14 cellular contexts compared by ENCODE assay signal in genomic region chr14:101909371-101910096, GRCh38.
"Had no signal": no experiment of that assay in that cellular context is flagged by ENCODE, and none has a peak within 500 bp of the region (broad histone marks: within the 10 kb centered on the region; RNA-seq: fewer than 3 reads in every experiment).

No MANE protein-coding gene starts in this region.

- H3K4me1 Mint-ChIP-seq: mesothelial cell of epicardium had no signal

- H3K4me1 ChIP-seq: colonic mucosa, foreskin keratinocyte had no signal

- H3K4me3 Mint-ChIP-seq: mesothelial cell of epicardium had no signal

- H3K27ac ChIP-seq: brain microvascular endothelial cell, colonic mucosa, foreskin keratinocyte had no signal

- H3K9me3 Mint-ChIP-seq: mesothelial cell of epicardium had no signal

- ATAC-seq: foreskin keratinocyte, left lobe of liver had no signal

- H3K27ac Mint-ChIP-seq: mesothelial cell of epicardium had no signal

- H3K9me3 ChIP-seq: colonic mucosa had no signal

- H3K4me3 ChIP-seq: colonic mucosa, lung had no signal

- DNase-seq: activated CD4-positive, alpha-beta T cell treated with anti-CD3 and anti-CD28 coated beads, Interleukin-2, amount 50 U/mL, for 1 hour; activated gamma-delta T cell treated with Interleukin-2 at 50 U/mL for 16 hours; aorta; brain microvascular endothelial cell; central memory CD4-positive, alpha-beta T cell; colonic mucosa; foreskin keratinocyte; occipital lobe; posterior cingulate gyrus; stimulated activated naive CD4-positive, alpha-beta T cell; T1000 had no signal

- H3K27me3 ChIP-seq: brain microvascular endothelial cell, colonic mucosa, foreskin keratinocyte had no signal
